In genomic region chr1:154955718-154956513, GRCh38 we compare ENCODE assay signal across 8 cellular contexts. TPM values are rescaled to one million over a fixed set of nuclear protein-coding genes. Genes with fewer than 3 reads are reported as not detected.
DNase-seq lines count a peak whose midpoint lies in the region; ATAC-seq and TF ChIP-seq lines count a peak whose summit lies in the region.

PBXIP1 (minus strand) TSS chr1:154956099; CDS start chr1:154953721, 2,378 bp downstream.

- H3K9me3 ChIP-seq in gastroesophageal sphincter (no peaks in the 10 kb centered on the region), neuronal stem cell (replicated peaks in 1 of 2; ENCODE audit: control insufficient read depth in 2 of 2, insufficient read depth in 1 of 2, low read depth in 1 of 2, low read length in 2 of 2) (no peaks in the 10 kb centered on the region)

- TF ChIP-seq CTCF in HFFc6 (IDR thresholded peaks at IDR 0.05) (peak; percentile 68), gastroesophageal sphincter (IDR thresholded peaks at IDR 0.05) (peak in 2 of 4 experiments; percentile 20 to 26)

- H3K4me2 ChIP-seq in neuronal stem cell (ENCODE audit: insufficient read depth, low read length, poor library complexity, severe bottlenecking) = peak within 1 kb of the TSS; percentile 76

- in situ Hi-C loops in G401 (cut with HindIII; ENCODE audit: low sequenced_read_pairs) = no loop called here

- H3K4me3 Mint-ChIP-seq in HFFc6 = peak within 1 kb of the TSS; percentile 95

- H2BK12ac ChIP-seq in neuronal stem cell (ENCODE audit: low read length) = no peak within 1 kb of the TSS

- H4K91ac ChIP-seq in neuronal stem cell (ENCODE audit: low read depth, low read length, poor library complexity) = no peak within 1 kb of the TSS

- H3K27ac Mint-ChIP-seq in HFFc6 = peak within 1 kb of the TSS; percentile 97
- H3K27ac Mint-ChIP-seq in activated naive CD4-positive, alpha-beta T cell treated with anti-CD3 and anti-CD28 coated beads, Interleukin-2, amount 50 U/mL, for 72 hours = peak within 1 kb of the TSS; percentile 97 to 100

- peak within 1 kb of the TSS; percentile 14 for H3K4ac ChIP-seq in neuronal stem cell (ENCODE audit: low read length)

- H3K27me3 ChIP-seq in gastroesophageal sphincter (no peaks in the 10 kb centered on the region), neuronal stem cell (ENCODE audit: control insufficient read depth in 3 of 3, insufficient read depth in 3 of 3, low read depth in 1 of 3, low read length in 3 of 3) (no peaks in the 10 kb centered on the region)

- H3K4me1 Mint-ChIP-seq in HFFc6 (ENCODE audit: low read depth) = peaks cover 39% of the 10 kb centered on the region

- H2BK120ac ChIP-seq in neuronal stem cell (ENCODE audit: low read depth, low read length) = no peak within 1 kb of the TSS

- H3K14ac ChIP-seq in neuronal stem cell (ENCODE audit: low read length) = no peak within 1 kb of the TSS

- peak within 1 kb of the TSS; percentile 83 for H2AFZ ChIP-seq in neuronal stem cell (ENCODE audit: low read length)

- H2BK15ac ChIP-seq in neuronal stem cell (ENCODE audit: low read length) = no peak within 1 kb of the TSS

- peak within 1 kb of the TSS; percentile 46 for H3K9ac ChIP-seq in neuronal stem cell (ENCODE audit: low read depth, low read length, poor library complexity)

- peak within 1 kb of the TSS; percentile 73 for H2AK5ac ChIP-seq in neuronal stem cell (ENCODE audit: low read depth, low read length)

- DNase-seq in G401 (ENCODE audit: low spot score) (peak; percentile 93), HFFc6 (peak; percentile 84), NCI-H1105 (lab: John Stamatoyannopoulos, UW) (peak; percentile 88), neuronal stem cell (ENCODE audit: low spot score) (peak; percentile 97), superior temporal gyrus (ENCODE audit: extremely low spot score) (peak; percentile 96)
- DNase-seq in activated naive CD4-positive, alpha-beta T cell treated with anti-CD3 and anti-CD28 coated beads, Interleukin-2, amount 50 U/mL, for 72 hours (ENCODE audit: low spot score in 2 of 2) = peak; percentile 80 to 85

- no peaks in the 10 kb centered on the region for H3K9me3 Mint-ChIP-seq in HFFc6
- no peaks in the 10 kb centered on the region for H3K9me3 Mint-ChIP-seq in activated naive CD4-positive, alpha-beta T cell treated with anti-CD3 and anti-CD28 coated beads, Interleukin-2, amount 50 U/mL, for 72 hours

- H2BK5ac ChIP-seq in neuronal stem cell (ENCODE audit: low read length) = peak within 1 kb of the TSS; percentile 26

- no peak for TF ChIP-seq EP300 in gastroesophageal sphincter (IDR thresholded peaks at IDR 0.05)

- H3K36me3 Mint-ChIP-seq in HFFc6 (ENCODE audit: low read depth) = no peaks in the 10 kb centered on the region
- H3K36me3 Mint-ChIP-seq in activated naive CD4-positive, alpha-beta T cell treated with anti-CD3 and anti-CD28 coated beads, Interleukin-2, amount 50 U/mL, for 72 hours = peaks cover 11 to 23% of the 10 kb centered on the region in 2 donors

- 0% methylated on average over 8 to 17 of the region's 18 CpGs for WGBS in gastroesophageal sphincter (ENCODE audit: low coverage in 1 of 2), 2 donors
- no CpG with 5 or more reads among the region's 18 CpGs for WGBS in neuronal stem cell (ENCODE audit: extremely low coverage in 2 of 2, insufficient read length in 2 of 2, insufficient replicate concordance in 1 of 2), 2 donors

- H3K23ac ChIP-seq in neuronal stem cell (ENCODE audit: low read depth, low read length, poor library complexity) = no peak within 1 kb of the TSS

- H3K27ac ChIP-seq in gastroesophageal sphincter (peak within 1 kb of the TSS; percentile 79 to 98 (median 88)), neuronal stem cell (replicated peaks; ENCODE audit: low read length) (peak within 1 kb of the TSS; percentile 97)

- H3K4me1 ChIP-seq in gastroesophageal sphincter (peaks cover 14 to 96% (median 47%) of the 10 kb centered on the region in 3 donors), neuronal stem cell (ENCODE audit: control insufficient read depth in 2 of 2, insufficient read depth in 1 of 2, low read depth in 1 of 2, low read length in 2 of 2) (peaks cover 32 to 35% of the 10 kb centered on the region in 2 donors)

- H4K8ac ChIP-seq in neuronal stem cell (ENCODE audit: low read depth, low read length) = no peak within 1 kb of the TSS

- peaks cover 12% of the 10 kb centered on the region for H3K79me1 ChIP-seq in neuronal stem cell (ENCODE audit: low read depth, low read length)

- peaks cover 7% of the 10 kb centered on the region for H3K27me3 Mint-ChIP-seq in HFFc6 (ENCODE audit: insufficient read depth)

- peak in 1 of 2 donors; percentile 29 for TF ChIP-seq POLR2A in gastroesophageal sphincter (IDR thresholded peaks at IDR 0.05)

- H3K4me3 ChIP-seq in gastroesophageal sphincter (peak within 1 kb of the TSS; percentile 63 to 66), neuronal stem cell (ENCODE audit: low read length in 2 of 2) (peak within 1 kb of the TSS; percentile 59 to 84)

- H3K36me3 ChIP-seq in gastroesophageal sphincter (peaks cover 0 to 29% of the 10 kb centered on the region in 2 donors), neuronal stem cell (replicated peaks in 1 of 2; ENCODE audit: control insufficient read depth in 2 of 2, insufficient read depth in 2 of 2, low read length in 2 of 2) (peaks cover 20 to 43% of the 10 kb centered on the region in 2 donors)

- ATAC-seq in SK-N-SH treated with all-trans-retinoic acid at 6 μM for 48 hours (peak; percentile 87), gastroesophageal sphincter (peak; percentile 88)
- ATAC-seq in activated naive CD4-positive, alpha-beta T cell treated with anti-CD3 and anti-CD28 coated beads, Interleukin-2, amount 50 U/mL, for 72 hours = peak; percentile 47 to 57

- H3K18ac ChIP-seq in neuronal stem cell (ENCODE audit: low read length) = peak within 1 kb of the TSS; percentile 78

TF ChIP-seq in SK-N-SH treated with all-trans-retinoic acid at 6 μM for 48 hours, 23 proteins besides CTCF, POLR2A, EP300 and RAD21:
- TF ChIP-seq POU6F1 (CRISPR knock-in tag; IDR thresholded peaks at IDR 0.05; ENCODE audit: borderline replicate concordance, low read depth) (0 out of 2 replicates have a peak, but pooled peaks have one; percentile 63), ZFP30 (CRISPR knock-in tag; IDR thresholded peaks at IDR 0.05) (no peak)

RNA-seq across cellular contexts. Expression of gene PBXIP1, which starts in this region (rescaled TPM):
- 25.9 and 36.5 TPM in 2 replicates for total RNA-seq in G401 (2014; rRNA removed; shearing (Covaris generic))
- 10 to 100 TPM; 26.4 to 42.5 (median 28.1) TPM for total RNA-seq in HFFc6 (2021; fragmentation: NEBNext Ultra II Directional; extraction: Animal tissue kit (Norgen Biotek cat#: 25700))
- 10 to 100 TPM; 40.9 to 41.1 TPM for total RNA-seq in activated naive CD4-positive, alpha-beta T cell treated with anti-CD3 and anti-CD28 coated beads, Interleukin-2, amount 50 U/mL, for 72 hours
- total RNA-seq in gastroesophageal sphincter = 100 to 1,000 TPM; 205 to 371 (median 283) TPM
- 21.9 TPM for polyA plus RNA-seq in neuronal stem cell (2013, experiment 1 of 2)
- 21.6 TPM for polyA plus RNA-seq in neuronal stem cell (2013, experiment 2 of 2)

Comparison
In these comparisons a context has a peak if more than half of its experiments do, and no peak if none do; other contexts are left out.
1. Peak in every context shown above with its lines: DNase-seq, ATAC-seq, H3K4me3 ChIP-seq and H3K27ac ChIP-seq.